Comparison of ENCODE assay signal across 21 cellular contexts in the genomic region with DNA sequence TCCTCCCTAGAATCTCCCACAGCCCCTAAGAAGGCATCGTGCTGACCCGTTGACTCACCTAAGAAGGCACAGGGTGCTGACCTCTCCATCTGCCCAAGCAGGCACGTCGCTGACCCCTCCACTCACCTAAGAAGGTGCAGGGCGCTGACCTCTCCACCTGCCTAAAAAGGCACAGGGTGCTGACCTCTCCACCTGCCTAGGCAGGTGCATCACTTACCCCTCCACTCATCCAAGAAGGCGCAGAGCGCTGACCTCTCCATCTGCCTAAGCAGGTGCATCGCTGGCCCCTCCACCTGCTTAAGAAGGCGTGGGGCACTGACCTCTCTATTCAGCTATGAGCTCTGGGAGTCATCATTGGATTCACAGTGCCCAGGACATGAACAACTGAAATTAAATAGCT. TPM values are rescaled to one million over a fixed set of nuclear protein-coding genes. Genes with fewer than 3 reads are reported as not detected.
"Had no signal": no experiment of that assay in that cellular context is flagged by ENCODE, and none has a peak within 500 bp of the region (broad histone marks: within the 10 kb centered on the region; RNA-seq: fewer than 3 reads in every experiment).

No MANE protein-coding gene starts in this region.

- H3K36me3 ChIP-seq: neural progenitor cell, prostate gland had no signal

- H3K4me2 ChIP-seq: neural progenitor cell, SK-N-SH had no signal

- H3K4me3 ChIP-seq: neural progenitor cell, prostate gland had no signal

- H3K9me3 ChIP-seq: prostate gland, SK-N-SH had no signal

- H3K4me1 ChIP-seq: foreskin keratinocyte, prostate gland had no signal

- ATAC-seq: activated CD4-positive, CD25-positive, alpha-beta regulatory T cell treated with anti-CD3 and anti-CD28 coated beads, Interleukin-2, amount 50 U/mL, for 24 hours; activated naive CD4-positive, alpha-beta T cell treated with anti-CD3 and anti-CD28 coated beads, Interleukin-2, amount 50 U/mL, for 72 hours; activated T-cell treated with anti-CD3 and anti-CD28 coated beads, Interleukin-2, amount 50 U/mL, for 72 hours; foreskin keratinocyte; stimulated activated effector memory CD8-positive, alpha-beta T cell treated with anti-CD3 and anti-CD28 coated beads, Interleukin-12 subunit alpha, Interleukin-12 subunit beta, amount 100 ng/mL, for 72 hours; stimulated activated naive CD8-positive, alpha-beta T cell treated with anti-CD3 and anti-CD28 coated beads, Interleukin-15, amount 100 ng/mL, for 72 hours had no signal

- H3K9ac ChIP-seq: neural progenitor cell, SK-N-SH had no signal

- DNase-seq: activated CD4-positive, alpha-beta memory T cell treated with anti-CD3 and anti-CD28 coated beads, Interleukin-2, amount 10 ng/mL, durations not matched to agents 7 days and 5 days; activated CD4-positive, alpha-beta T cell treated with anti-CD3 and anti-CD28 coated beads, Interleukin-2, amount 10 ng/mL, durations not matched to agents 24 days and 14 days; activated gamma-delta T cell; activated T-cell treated with anti-CD3 and anti-CD28 coated beads, Interleukin-2, amount 50 U/mL, for 72 hours; dermis blood vessel endothelial cell; effector memory CD4-positive, alpha-beta T cell; foreskin keratinocyte; mesenchymal stem cell; naive B cell; SK-N-SH; stimulated activated CD4-positive, alpha-beta T cell treated with anti-CD3 and anti-CD28 coated beads, Interleukin-12 subunit alpha, Interleukin-12 subunit beta, amount 100 ng/mL, for 4 hours; stimulated activated naive CD8-positive, alpha-beta T cell treated with anti-CD3 and anti-CD28 coated beads, Interleukin-15, amount 100 ng/mL, for 72 hours; trophoblast cell had no signal

- H2AFZ ChIP-seq: neural progenitor cell had no signal

- H3K27me3 ChIP-seq: foreskin keratinocyte, neural progenitor cell had no signal

- H3K27ac ChIP-seq: foreskin keratinocyte, neural progenitor cell, prostate gland had no signal

RNA-seq across cellular contexts. Expression of a gene that starts 54.4 kb away (rescaled TPM):
- total RNA-seq: activated CD4-positive, alpha-beta memory T cell treated with anti-CD3 and anti-CD28 coated beads, Interleukin-2, amount 10 ng/mL, durations not matched to agents 7 days and 5 days; activated CD4-positive, alpha-beta T cell treated with anti-CD3 and anti-CD28 coated beads, Interleukin-2, amount 10 ng/mL, durations not matched to agents 24 days and 14 days; activated naive CD4-positive, alpha-beta T cell treated with anti-CD3 and anti-CD28 coated beads, Interleukin-2, amount 50 U/mL, for 72 hours; activated T-cell treated with anti-CD3 and anti-CD28 coated beads, Interleukin-2, amount 50 U/mL, for 72 hours; dermis blood vessel endothelial cell; foreskin keratinocyte; kidney epithelial cell; osteocyte; T-helper 2 cell treated with Interferon-gamma antibody and Interleukin-4, amounts not matched to agents 100 ng/mL and 5 ng/mL, for 36 hours had no signal
- polyA plus RNA-seq: foreskin keratinocyte, SK-N-SH had no signal
